8 cellular contexts compared by ENCODE assay signal in genomic region chr3:172038823-172039222, GRCh38. TPM values are rescaled to one million over a fixed set of nuclear protein-coding genes. Genes with fewer than 3 reads are reported as not detected.
DNase-seq lines count a peak whose midpoint lies in the region; FAIRE-seq and TF ChIP-seq lines count a peak whose summit lies in the region.

No MANE protein-coding gene starts in this region.

- 28 to 47% methylated on average over 5 to 7 of the region's 7 CpGs for WGBS in transverse colon (ENCODE audit: low coverage in 1 of 2), 2 donors

- peaks cover 2% of the 10 kb centered on the region for H3K36me3 Mint-ChIP-seq in activated naive CD4-positive, alpha-beta T cell treated with anti-CD3 and anti-CD28 coated beads, Interleukin-2, amount 50 U/mL, for 24 hours
- no peaks in the 10 kb centered on the region for H3K36me3 Mint-ChIP-seq in activated naive CD8-positive, alpha-beta T cell

- no peak for DNase-seq in activated naive CD4-positive, alpha-beta T cell treated with anti-CD3 and anti-CD28 coated beads, Interleukin-2, amount 50 U/mL, for 16 hours
- no peak for DNase-seq in keratinocyte (ENCODE audit: low read depth, low spot score)
- DNase-seq in transverse colon, result no peak
- no peak for DNase-seq in NCI-H748 (lab: John Stamatoyannopoulos, UW; ENCODE audit: unreplicated experiment)
- no peak for DNase-seq in superior temporal gyrus (ENCODE audit: extremely low spot score)
- DNase-seq in ureter (ENCODE audit: low spot score), result no peak

- dilution Hi-C loops in keratinocyte (cut with MboI; ENCODE audit: extremely low pct_ligation_motif_present, low sequenced_read_pairs), result no loop called here

- H4K20me1 ChIP-seq in keratinocyte (ENCODE audit: control insufficient read depth, extremely low read depth, insufficient read depth, low read length), result no peaks in the 10 kb centered on the region

- H3K4me1 ChIP-seq in keratinocyte (ENCODE audit: control insufficient read depth, extremely low read depth, insufficient read depth, low read length) (peaks cover 18% of the 10 kb centered on the region), transverse colon (peaks cover 0 to 37% (median 29%) of the 10 kb centered on the region in 4 donors)

- H3K4me3 ChIP-seq in keratinocyte (ENCODE audit: control insufficient read depth in 2 of 3, extremely low read depth in 1 of 3, insufficient read depth in 2 of 3, low read depth in 1 of 3, low read length in 3 of 3) (peak overlapping the region; percentile 77 to 99 (median 84)), transverse colon (peak overlapping the region in 3 of 4 donors; percentile 86 to 99 (median 91))

- no peak for TF ChIP-seq CTCF in keratinocyte (optimal IDR thresholded peaks at IDR 0.05 in 1 of 3, IDR thresholded peaks at IDR 0.05 in 1 of 3, conservative IDR thresholded peaks at IDR 0.05 in 1 of 3; ENCODE audit: extremely low read depth in 1 of 3, insufficient read depth in 2 of 3, low read length in 3 of 3)
- TF ChIP-seq CTCF in transverse colon (IDR thresholded peaks at IDR 0.05), result no peak

- H2AFZ ChIP-seq in keratinocyte (ENCODE audit: control insufficient read depth, low read length), result peak overlapping the region; percentile 66

- in situ Hi-C loops in transverse colon (cut with MboI; ENCODE audit: low pct_ligation_motif_present in 1 of 4, low pct_unique_long_range_greater_than_20kb in 1 of 4, low sequenced_read_pairs in 3 of 4), result loop anchor here (10.0 to 25.0 kb wide), 3 partner anchors 273 to 298 kb away; no protein-coding TSS in a partner anchor

- no peak overlapping the region for H3K27ac Mint-ChIP-seq in activated naive CD4-positive, alpha-beta T cell treated with anti-CD3 and anti-CD28 coated beads, Interleukin-2, amount 50 U/mL, for 24 hours
- H3K27ac Mint-ChIP-seq in activated naive CD8-positive, alpha-beta T cell, result no peak overlapping the region

- H3K9me3 Mint-ChIP-seq in activated naive CD4-positive, alpha-beta T cell treated with anti-CD3 and anti-CD28 coated beads, Interleukin-2, amount 50 U/mL, for 24 hours, result no peaks in the 10 kb centered on the region
- H3K9me3 Mint-ChIP-seq in activated naive CD8-positive, alpha-beta T cell (ENCODE audit: low read depth), result no peaks in the 10 kb centered on the region

- no peaks in the 10 kb centered on the region for H3K9me3 ChIP-seq in keratinocyte (ENCODE audit: control insufficient read depth, low read depth, low read length)
- H3K9me3 ChIP-seq in transverse colon, result no peaks in the 10 kb centered on the region

- H3K4me3 Mint-ChIP-seq in activated naive CD4-positive, alpha-beta T cell treated with anti-CD3 and anti-CD28 coated beads, Interleukin-2, amount 50 U/mL, for 24 hours, result peak overlapping the region; percentile 97
- H3K4me3 Mint-ChIP-seq in activated naive CD8-positive, alpha-beta T cell, result peak overlapping the region; percentile 96

- peak overlapping the region; percentile 94 for H3K9ac ChIP-seq in keratinocyte (ENCODE audit: control insufficient read depth, extremely low read depth, insufficient read depth, low read length)

- H3K36me3 ChIP-seq in keratinocyte (ENCODE audit: control insufficient read depth in 2 of 2, extremely low read depth in 1 of 2, insufficient read depth in 2 of 2, low read length in 2 of 2), result peaks cover 0 to 4% of the 10 kb centered on the region in 2 experiments
- H3K36me3 ChIP-seq in transverse colon, result no peaks in the 10 kb centered on the region

- intact Hi-C loops in transverse colon (cut with DNase I; ENCODE audit: low total_unique reads), result loop anchor here (2.0 kb wide), 1 partner anchor 294 kb away; no protein-coding TSS in a partner anchor

- H3K27me3 Mint-ChIP-seq in activated naive CD4-positive, alpha-beta T cell treated with anti-CD3 and anti-CD28 coated beads, Interleukin-2, amount 50 U/mL, for 24 hours, result no peaks in the 10 kb centered on the region
- H3K27me3 Mint-ChIP-seq in activated naive CD8-positive, alpha-beta T cell, result peaks cover 3% of the 10 kb centered on the region

- peaks cover 47% of the 10 kb centered on the region for H3K4me1 Mint-ChIP-seq in activated naive CD4-positive, alpha-beta T cell treated with anti-CD3 and anti-CD28 coated beads, Interleukin-2, amount 50 U/mL, for 24 hours
- H3K4me1 Mint-ChIP-seq in activated naive CD8-positive, alpha-beta T cell (ENCODE audit: low read depth), result peaks cover 33% of the 10 kb centered on the region

- H3K9me1 ChIP-seq in keratinocyte (ENCODE audit: control insufficient read depth, extremely low read depth, insufficient read depth, low read length), result no peaks in the 10 kb centered on the region

- H3K79me2 ChIP-seq in keratinocyte (ENCODE audit: control insufficient read depth, insufficient read depth, low read length), result peaks cover 37% of the 10 kb centered on the region

- FAIRE-seq in keratinocyte (lab: Jason Lieb, UNC), result no peak

- no peak for TF ChIP-seq POLR2A in transverse colon (IDR thresholded peaks at IDR 0.05)

- H3K4me2 ChIP-seq in keratinocyte (ENCODE audit: control insufficient read depth, extremely low read depth, insufficient read depth, low read depth, low read length), result peak overlapping the region; percentile 51

- H3K27ac ChIP-seq in keratinocyte (ENCODE audit: control insufficient read depth, insufficient read depth, low read length) (peak overlapping the region; percentile 85), transverse colon (peak overlapping the region; percentile 97 to 99 (median 99))

- H3K27me3 ChIP-seq in keratinocyte (ENCODE audit: control insufficient read depth, extremely low read depth, insufficient read depth, low read length) (no peaks in the 10 kb centered on the region), transverse colon (no peaks in the 10 kb centered on the region)

- TF ChIP-seq EP300 in transverse colon (IDR thresholded peaks at IDR 0.05; ENCODE audit: low read depth), result no peak

RNA-seq across cellular contexts. Expression of gene FNDC3B, which starts 0.6 kb away (rescaled TPM):
- 20.0 to 31.4 TPM (median 27.7 TPM) in 3 replicates for polyA plus RNA-seq in keratinocyte
- 9.4 TPM for polyA plus RNA-seq in keratinocyte (2011; ENCODE audit: low read depth)
- 16.5 and 32.7 TPM in 2 replicates for polyA plus RNA-seq in keratinocyte (2011; cell fraction: cytosol; rRNA removed)
- 60.2 and 68.2 TPM in 2 replicates for polyA plus RNA-seq in keratinocyte (2011; cell fraction: nucleus; rRNA removed)
- 12.4 and 39.3 TPM in 2 replicates for polyA plus RNA-seq in keratinocyte (2012; ENCODE audit: low replicate concordance)
- polyA minus RNA-seq in keratinocyte, result 104 to 223 TPM (median 134 TPM) in 3 replicates
- 21.3 TPM for polyA minus RNA-seq in keratinocyte (2011; cell fraction: cytosol; rRNA and poly(A)+ RNA removed)
- 105 and 219 TPM in 2 replicates for polyA minus RNA-seq in keratinocyte (2011; cell fraction: nucleus; rRNA and poly(A)+ RNA removed)
- total RNA-seq in transverse colon, result 10 to 100 TPM; 28.5 to 85.7 (median 44.5) TPM
- total RNA-seq in ureter, result 191 TPM
